ENCODE assay signal across 14 cellular contexts in the genomic region with DNA sequence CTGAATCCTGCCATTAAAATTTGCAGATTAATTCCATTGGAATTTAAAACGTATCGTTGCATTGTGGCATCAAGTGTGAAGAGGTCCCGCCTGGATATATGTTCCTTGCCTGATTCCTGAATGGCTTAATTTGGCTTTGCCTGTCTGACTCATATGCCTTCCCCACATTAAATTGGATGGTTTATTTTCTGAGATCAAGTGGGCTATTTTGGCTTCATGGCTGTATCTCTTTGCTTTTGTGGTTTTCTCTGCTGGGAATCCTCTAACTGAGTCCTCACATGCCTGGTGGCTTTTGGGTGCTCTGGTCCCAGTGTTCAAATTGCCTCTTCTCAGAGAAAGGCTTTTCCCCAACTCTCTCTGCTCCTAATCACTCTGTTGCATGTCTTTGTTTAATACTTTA.
"Had no signal": no experiment of that assay in that cellular context is flagged by ENCODE, and none has a peak within 500 bp of the region (broad histone marks: within the 10 kb centered on the region; RNA-seq: fewer than 3 reads in every experiment).

No MANE protein-coding gene starts in this region.

- H3K9me3 ChIP-seq: gastrocnemius medialis, heart right ventricle, sigmoid colon had no signal

- DNase-seq: activated B cell treated with CpG ODN at 0.5 μM for 24 hours; activated CD4-positive, alpha-beta T cell treated with anti-CD3 and anti-CD28 coated beads, Interleukin-2, amount 10 ng/mL, durations not matched to agents 24 days and 14 days; activated naive CD4-positive, alpha-beta T cell treated with anti-CD3 and anti-CD28 coated beads for 36 hours; effector memory CD4-positive, alpha-beta T cell; gastrocnemius medialis; heart right ventricle; islet precursor cell; mammary epithelial cell; natural killer cell; occipital lobe; sigmoid colon; stimulated activated CD4-positive, alpha-beta T cell treated with anti-CD3 and anti-CD28 coated beads, Interleukin-2, amount 100 ng/mL, for 48 hours; stimulated activated naive CD4-positive, alpha-beta T cell treated with Interleukin-2 at 50 U/mL for 16 hours had no signal

- H3K27ac ChIP-seq: gastrocnemius medialis, heart right ventricle, sigmoid colon had no signal

- ATAC-seq: gastrocnemius medialis, heart right ventricle, left lobe of liver, natural killer cell had no signal

- H3K27me3 ChIP-seq: gastrocnemius medialis, heart right ventricle, sigmoid colon had no signal

- H3K4me3 ChIP-seq: gastrocnemius medialis, heart right ventricle, sigmoid colon had no signal

- H3K36me3 ChIP-seq: gastrocnemius medialis, heart right ventricle, sigmoid colon had no signal
